Comparison of ENCODE assay signal across 26 cellular contexts in the genomic region with DNA sequence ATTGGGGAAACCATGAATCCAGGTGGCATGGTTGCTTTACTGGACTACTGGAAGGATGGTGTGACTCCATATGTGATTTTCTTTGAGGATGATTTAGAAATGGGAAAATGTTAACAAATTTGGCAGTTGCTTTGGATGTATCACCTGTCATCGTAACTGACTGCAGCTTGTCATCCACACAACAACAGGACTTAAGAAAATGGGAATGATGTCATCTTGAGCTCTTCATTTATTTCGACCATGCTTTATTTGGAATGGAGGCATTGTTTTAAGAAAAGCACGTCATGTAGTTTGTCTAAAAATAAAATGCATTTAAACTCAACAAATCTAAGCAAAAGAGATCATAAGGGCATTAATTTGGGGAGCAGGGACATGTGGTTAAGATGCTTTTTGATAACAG.
A peak's percentile ranks its signal among the peaks of the same experiment; 100 is the strongest.
DNase-seq lines count a peak whose midpoint lies in the region; ATAC-seq, FAIRE-seq and TF ChIP-seq lines count a peak whose summit lies in the region.
"Had no signal": no experiment of that assay in that cellular context is flagged by ENCODE, and none has a peak within 500 bp of the region (broad histone marks: within the 10 kb centered on the region; RNA-seq: fewer than 3 reads in every experiment).

No MANE protein-coding gene starts in this region.

- no peaks in the 10 kb centered on the region for H3K36me3 ChIP-seq in HEK293 (ENCODE audit: control insufficient read depth in 2 of 2, insufficient read depth in 1 of 2, low read length in 2 of 2)
- H3K36me3 ChIP-seq: BE2C, BLaER1 had no signal

- no peak overlapping the region for H3K27ac ChIP-seq in HEK293 (ENCODE audit: extremely low read depth, low read depth, low read length)
- H3K27ac ChIP-seq: BLaER1 had no signal

- DNase-seq in D721Med (ENCODE audit: insufficient read length, low spot score), result no peak
- DNase-seq in WTC11 (ENCODE audit: low spot score), result no peak
- no peak for DNase-seq in putamen (ENCODE audit: low spot score)
- no peak for DNase-seq in D341Med (ENCODE audit: low spot score)
- DNase-seq: 8988T; ACHN; BE2C; C1 segment of cervical spinal cord; CD4-positive, alpha-beta memory T cell; CD4-positive, CD25-positive, alpha-beta regulatory T cell; CD8-positive, alpha-beta memory T cell; COR-L47; DMS 273 treated with DMSO at 0.1 percent for 48 hours; DMS153; DMS53; DMS79; DND-41; EL; GDM1 had no signal

- no peaks in the 10 kb centered on the region for H3K36me3 Mint-ChIP-seq in WTC11
- H3K36me3 Mint-ChIP-seq: CD14-positive monocyte; CD4-positive, alpha-beta memory T cell; CD4-positive, CD25-positive, alpha-beta regulatory T cell; CD8-positive, alpha-beta memory T cell had no signal

- CTCF ChIA-PET in HEK293 (lab: Yijun Ruan, JAX), result interaction anchor here (0.8 to 1.4 kb wide), 2 partner anchors 9 to 168 kb away, joined by 3 read pairs; no protein-coding TSS in a partner anchor
- CTCF ChIA-PET in WTC11 (lab: Charles Lee), result interaction anchor here (1.5 to 1.7 kb wide), 2 partner anchors 10 to 168 kb away, joined by 4 to 8 read pairs; no protein-coding TSS in a partner anchor

- peaks cover 2% of the 10 kb centered on the region; the same call in 1 of the 2 replicates for H3K9me3 Mint-ChIP-seq in WTC11

- H3K4me3 ChIP-seq in HEK293 (ENCODE audit: low read depth, low read length), result no peak overlapping the region
- H3K4me3 ChIP-seq: BLaER1, GM12878 had no signal

- FAIRE-seq in D721Med (lab: Jason Lieb, UNC), result peak; percentile 71
- FAIRE-seq: GM12878, GM12892, GM18507 had no signal

- no peaks in the 10 kb centered on the region for H3K9me3 ChIP-seq in HEK293 (ENCODE audit: control insufficient read depth, insufficient read depth, low read depth, low read length)
- H3K9me3 ChIP-seq: BE2C, BLaER1 had no signal

- H3K27me3 Mint-ChIP-seq in WTC11 (ENCODE audit: low read depth), result no peaks in the 10 kb centered on the region

- H3K4me3 Mint-ChIP-seq in WTC11, result no peak overlapping the region
- H3K4me3 Mint-ChIP-seq: CD14-positive monocyte; CD4-positive, alpha-beta memory T cell; CD4-positive, CD25-positive, alpha-beta regulatory T cell; CD8-positive, alpha-beta memory T cell had no signal

- no peak for TF ChIP-seq CTCF in D721Med (IDR thresholded peaks at IDR 0.05; ENCODE audit: insufficient read depth, missing control alignments)
- no peak for TF ChIP-seq CTCF in HEK293 (tag by site-specific recombination; IDR thresholded peaks at IDR 0.05)
- TF ChIP-seq CTCF in WTC11 (IDR thresholded peaks at IDR 0.05), result no peak

- ATAC-seq in WTC11, result no peak
- ATAC-seq in HG02759 (IDR thresholded peaks at IDR 0.05; ENCODE audit: unreplicated experiment), result no peak
- ATAC-seq: GM12878 had no signal

- H3K4me1 ChIP-seq in HEK293 (ENCODE audit: control insufficient read depth, insufficient read depth, low read length), result no peaks in the 10 kb centered on the region
- H3K4me1 ChIP-seq: BE2C, BLaER1 had no signal

- POLR2A ChIA-PET in HEK293 (lab: Yijun Ruan, JAX), result no interaction called here
- POLR2A ChIA-PET in WTC11 (lab: Charles Lee), result no interaction called here

- H3K4me1 Mint-ChIP-seq in WTC11, result peaks cover 9% of the 10 kb centered on the region
- H3K4me1 Mint-ChIP-seq: CD14-positive monocyte; CD4-positive, alpha-beta memory T cell; CD4-positive, CD25-positive, alpha-beta regulatory T cell; CD8-positive, alpha-beta memory T cell had no signal

- 0 out of 2 replicates have a peak overlapping the region, but pooled peaks have one; percentile 4 for H3K27ac Mint-ChIP-seq in WTC11
- H3K27ac Mint-ChIP-seq: CD14-positive monocyte; CD4-positive, alpha-beta memory T cell; CD4-positive, CD25-positive, alpha-beta regulatory T cell; CD8-positive, alpha-beta memory T cell had no signal

TF ChIP-seq in HEK293, 187 proteins besides CTCF, POLR2A, EP300 and RAD21:
- TF ChIP-seq, protein P1, sequence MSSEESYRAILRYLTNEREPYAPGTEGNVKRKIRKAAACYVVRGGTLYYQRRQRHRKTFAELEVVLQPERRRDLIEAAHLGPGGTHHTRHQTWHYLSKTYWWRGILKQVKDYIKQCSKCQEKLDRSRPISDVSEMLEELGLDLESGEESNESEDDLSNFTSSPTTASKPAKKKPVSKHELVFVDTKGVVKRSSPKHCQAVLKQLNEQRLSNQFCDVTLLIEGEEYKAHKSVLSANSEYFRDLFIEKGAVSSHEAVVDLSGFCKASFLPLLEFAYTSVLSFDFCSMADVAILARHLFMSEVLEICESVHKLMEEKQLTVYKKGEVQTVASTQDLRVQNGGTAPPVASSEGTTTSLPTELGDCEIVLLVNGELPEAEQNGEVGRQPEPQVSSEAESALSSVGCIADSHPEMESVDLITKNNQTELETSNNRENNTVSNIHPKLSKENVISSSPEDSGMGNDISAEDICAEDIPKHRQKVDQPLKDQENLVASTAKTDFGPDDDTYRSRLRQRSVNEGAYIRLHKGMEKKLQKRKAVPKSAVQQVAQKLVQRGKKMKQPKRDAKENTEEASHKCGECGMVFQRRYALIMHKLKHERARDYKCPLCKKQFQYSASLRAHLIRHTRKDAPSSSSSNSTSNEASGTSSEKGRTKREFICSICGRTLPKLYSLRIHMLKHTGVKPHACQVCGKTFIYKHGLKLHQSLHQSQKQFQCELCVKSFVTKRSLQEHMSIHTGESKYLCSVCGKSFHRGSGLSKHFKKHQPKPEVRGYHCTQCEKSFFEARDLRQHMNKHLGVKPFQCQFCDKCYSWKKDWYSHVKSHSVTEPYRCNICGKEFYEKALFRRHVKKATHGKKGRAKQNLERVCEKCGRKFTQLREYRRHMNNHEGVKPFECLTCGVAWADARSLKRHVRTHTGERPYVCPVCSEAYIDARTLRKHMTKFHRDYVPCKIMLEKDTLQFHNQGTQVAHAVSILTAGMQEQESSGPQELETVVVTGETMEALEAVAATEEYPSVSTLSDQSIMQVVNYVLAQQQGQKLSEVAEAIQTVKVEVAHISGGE (tag by site-specific recombination; conservative IDR thresholded peaks at IDR 0.05; ENCODE audit: low read depth), result no peak
- TF ChIP-seq ATF2 (tag by site-specific recombination; IDR thresholded peaks at IDR 0.05; ENCODE audit: low read depth), result peak; percentile 67

TF ChIP-seq in WTC11, 78 proteins besides CTCF, POLR2A, EP300 and RAD21 (continues in another document):
- TF ChIP-seq AFF4 (CRISPR knock-in tag; IDR thresholded peaks at IDR 0.05; ENCODE audit: borderline replicate concordance) (no peak), FOXP1 (CRISPR knock-in tag; IDR thresholded peaks at IDR 0.05; ENCODE audit: borderline replicate concordance) (no peak), NR3C1 (CRISPR knock-in tag; conservative IDR thresholded peaks at IDR 0.05; ENCODE audit: low read depth) (no peak)
- TF ChIP-seq, protein P2, sequence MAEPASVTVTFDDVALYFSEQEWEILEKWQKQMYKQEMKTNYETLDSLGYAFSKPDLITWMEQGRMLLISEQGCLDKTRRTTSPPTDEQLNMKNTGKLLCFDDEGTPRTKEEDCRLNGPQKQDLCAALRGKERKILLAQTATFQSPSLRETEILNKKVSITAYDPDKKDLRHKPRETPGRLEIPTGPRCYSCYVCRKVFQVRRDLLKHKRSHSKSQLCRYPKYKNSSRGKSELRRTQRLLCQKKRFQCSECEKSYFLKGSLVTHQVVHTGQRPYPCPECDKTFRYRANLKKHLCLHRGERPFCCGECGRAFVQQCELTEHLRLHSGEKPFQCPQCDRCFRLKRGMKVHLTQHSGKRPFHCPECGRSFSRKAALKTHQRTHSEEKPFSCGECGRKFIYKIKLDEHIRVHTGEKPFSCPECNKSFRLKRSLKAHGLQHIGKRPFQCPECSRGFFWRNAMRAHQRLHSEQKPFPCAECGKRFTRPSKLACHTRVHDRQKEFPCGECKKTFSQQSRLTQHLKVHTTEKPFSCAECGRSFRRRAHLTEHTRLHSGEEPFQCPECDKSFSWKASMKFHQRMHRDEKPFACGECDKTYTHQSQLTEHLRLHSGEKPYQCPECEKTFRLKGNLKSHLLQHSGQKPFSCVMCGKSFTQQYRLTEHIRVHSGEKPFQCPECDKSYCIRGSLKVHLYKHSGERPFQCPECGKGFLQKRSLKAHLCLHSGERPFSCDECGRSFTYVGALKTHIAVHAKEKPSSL (CRISPR knock-in tag; conservative IDR thresholded peaks at IDR 0.05), result no peak
